ENCODE assay signal across 16 cellular contexts in the genomic region with DNA sequence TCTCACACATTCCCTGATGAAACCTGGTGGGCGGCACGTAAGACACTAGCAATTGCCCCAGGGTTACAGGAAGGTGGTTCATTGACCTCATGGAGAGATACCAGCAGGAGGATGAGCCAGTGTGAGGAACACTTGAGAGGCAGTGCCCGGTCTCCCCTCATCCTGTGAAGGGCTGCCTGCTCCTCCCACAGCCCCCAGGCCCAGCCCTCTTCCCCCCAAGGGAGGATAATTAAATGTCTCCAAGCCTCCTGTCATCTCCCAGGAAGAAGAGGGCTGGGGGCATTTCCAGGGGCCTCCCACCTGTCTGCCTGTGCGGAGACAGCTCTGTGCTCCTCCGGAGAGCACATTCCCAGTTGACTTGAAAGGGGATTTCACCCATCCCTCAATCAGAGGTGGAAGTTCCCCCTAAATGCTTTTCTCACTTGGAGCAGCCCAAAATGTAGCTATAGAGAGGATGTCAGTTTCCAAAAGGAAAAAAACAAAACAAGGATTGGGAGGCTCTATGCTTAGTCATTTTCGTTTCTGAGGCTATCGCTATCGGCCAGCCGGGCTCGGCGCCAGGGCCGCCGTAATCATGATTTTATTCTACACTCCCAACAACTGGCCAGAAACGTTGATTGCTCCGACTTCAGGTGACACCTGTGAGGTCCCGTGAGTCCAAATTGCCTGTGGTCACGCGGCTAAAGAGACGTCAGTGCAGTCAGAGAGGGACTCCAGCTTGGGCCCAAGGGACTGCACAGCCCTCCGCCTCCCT. TPM values are rescaled to one million over a fixed set of nuclear protein-coding genes. Genes with fewer than 3 reads are reported as not detected.
DNase-seq lines count a peak whose midpoint lies in the region; ATAC-seq, FAIRE-seq and TF ChIP-seq lines count a peak whose summit lies in the region.
"Had no signal": no experiment of that assay in that cellular context is flagged by ENCODE, and none has a peak within 500 bp of the region (broad histone marks: within the 10 kb centered on the region; RNA-seq: fewer than 3 reads in every experiment).

No MANE protein-coding gene starts in this region.

- ATAC-seq in Right ventricle myocardium inferior (peak; percentile 41), right cardiac atrium (peak; percentile 38 to 57), gastrocnemius medialis (no peak)
- ATAC-seq: activated naive CD8-positive, alpha-beta T cell treated with anti-CD3 and anti-CD28 coated beads, Interleukin-2, amount 50 U/mL, for 24 hours; stimulated activated naive CD8-positive, alpha-beta T cell treated with anti-CD3 and anti-CD28 coated beads, Interleukin-15, Interleukin-2, amounts not matched to agents 100 U/mL and 50 U/mL, for 24 hours had no signal

- in situ Hi-C loops in gastrocnemius medialis (cut with MboI; ENCODE audit: low sequenced_read_pairs in 4 of 4), result no loop called here

- TF ChIP-seq CTCF in astrocyte (IDR thresholded peaks at IDR 0.05; ENCODE audit: insufficient read depth, low read depth, low read length) (no peak), testis (IDR thresholded peaks at IDR 0.05) (no peak), gastrocnemius medialis (IDR thresholded peaks at IDR 0.05 in 4 of 5, conservative IDR thresholded peaks at IDR 0.05 in 1 of 5) (no peak)

- no peaks in the 10 kb centered on the region for H3K79me2 ChIP-seq in astrocyte (ENCODE audit: insufficient read depth, low read length)

- DNase-seq in Right ventricle myocardium inferior (ENCODE audit: missing footprints) (no peak), cardiac septum (ENCODE audit: low spot score) (no peak), astrocyte (ENCODE audit: low read depth) (peak; percentile 36), right cardiac atrium (peak in 2 of 3 donors; percentile 49 to 88), testis (peak; percentile 68), pons (ENCODE audit: low spot score) (no peak), gastrocnemius medialis (no peak), putamen (ENCODE audit: low spot score) (no peak)
- DNase-seq: activated B cell treated with CpG ODN at 0.5 μM for 24 hours; activated naive CD8-positive, alpha-beta T cell treated with anti-CD3 and anti-CD28 coated beads, Interleukin-2, amount 50 U/mL, for 24 hours; KBM-7; stimulated activated naive CD8-positive, alpha-beta T cell treated with anti-CD3 and anti-CD28 coated beads, Interleukin-15, Interleukin-2, amounts not matched to agents 100 U/mL and 50 U/mL, for 24 hours had no signal

- H3K27ac ChIP-seq in astrocyte (ENCODE audit: low read depth, low read length), result no peak overlapping the region
- no peak overlapping the region for H3K27ac ChIP-seq in right cardiac atrium (ENCODE audit: low read length)
- H3K27ac ChIP-seq in testis, result no peak overlapping the region
- no peak overlapping the region for H3K27ac ChIP-seq in gastrocnemius medialis

- peaks cover 5% of the 10 kb centered on the region for H3K9me3 Mint-ChIP-seq in astrocyte (ENCODE audit: unreplicated experiment)
- H3K9me3 Mint-ChIP-seq: activated B cell treated with CpG ODN at 0.5 μM for 24 hours; activated naive CD8-positive, alpha-beta T cell treated with anti-CD3 and anti-CD28 coated beads, Interleukin-2, amount 50 U/mL, for 24 hours had no signal

- FAIRE-seq in astrocyte (lab: Jason Lieb, UNC), result no peak
- FAIRE-seq: frontal cortex, GM19239, islet of Langerhans had no signal

- WGBS in right cardiac atrium, result 37% methylated on average over 20 of the region's 20 CpGs
- WGBS in testis, 2 donors, result 48 to 69% methylated on average over 6 to 20 of the region's 20 CpGs

- intact Hi-C loops in Right ventricle myocardium inferior (cut with DNase I), result no loop called here
- intact Hi-C loops in cardiac septum (cut with DNase I), result no loop called here
- intact Hi-C loops in right cardiac atrium (cut with DNase I), result no loop called here
- intact Hi-C loops in testis (cut with DNase I; ENCODE audit: low total_unique reads), result no loop called here
- intact Hi-C loops in gastrocnemius medialis (cut with DNase I; ENCODE audit: low total_unique reads), result no loop called here

- no peak overlapping the region for H3K9ac ChIP-seq in astrocyte (ENCODE audit: low read length)

- no peak overlapping the region for H3K27ac Mint-ChIP-seq in astrocyte (ENCODE audit: unreplicated experiment)
- H3K27ac Mint-ChIP-seq: activated B cell treated with CpG ODN at 0.5 μM for 24 hours; activated naive CD8-positive, alpha-beta T cell treated with anti-CD3 and anti-CD28 coated beads, Interleukin-2, amount 50 U/mL, for 24 hours had no signal

- peak overlapping the region; percentile 62 for H3K4me2 ChIP-seq in astrocyte (ENCODE audit: low read length)

- H2AFZ ChIP-seq in astrocyte (ENCODE audit: low read depth, low read length), result peak overlapping the region; percentile 47

- peaks cover 57% of the 10 kb centered on the region for H3K27me3 Mint-ChIP-seq in astrocyte (ENCODE audit: low read depth, unreplicated experiment)

- H3K9me3 ChIP-seq in astrocyte (ENCODE audit: insufficient read depth, low read depth, low read length), result no peaks in the 10 kb centered on the region
- no peaks in the 10 kb centered on the region for H3K9me3 ChIP-seq in right cardiac atrium (ENCODE audit: control insufficient read depth, low read length)
- H3K9me3 ChIP-seq in testis, result no peaks in the 10 kb centered on the region
- no peaks in the 10 kb centered on the region for H3K9me3 ChIP-seq in gastrocnemius medialis

- H3K4me3 ChIP-seq in astrocyte (ENCODE audit: insufficient read depth, low read depth, low read length) (no peak overlapping the region), right cardiac atrium (ENCODE audit: low read length) (no peak overlapping the region), testis (no peak overlapping the region), gastrocnemius medialis (no peak overlapping the region)

- H4K20me1 ChIP-seq in astrocyte (ENCODE audit: insufficient read depth, low read length), result no peaks in the 10 kb centered on the region

- H3K27me3 ChIP-seq in astrocyte (ENCODE audit: insufficient read depth, low read length) (no peaks in the 10 kb centered on the region), right cardiac atrium (ENCODE audit: control insufficient read depth, insufficient read depth) (no peaks in the 10 kb centered on the region), testis (no peaks in the 10 kb centered on the region), gastrocnemius medialis (peaks cover 0 to 5% (median under 1%) of the 10 kb centered on the region in 3 donors)

- H3K4me1 ChIP-seq in astrocyte (ENCODE audit: insufficient read depth, low read length) (peaks cover 4% of the 10 kb centered on the region), right cardiac atrium (ENCODE audit: control insufficient read depth, insufficient read depth, low read length) (no peaks in the 10 kb centered on the region), testis (no peaks in the 10 kb centered on the region), gastrocnemius medialis (no peaks in the 10 kb centered on the region)

- no peaks in the 10 kb centered on the region for H3K4me1 Mint-ChIP-seq in astrocyte (ENCODE audit: low read depth, unreplicated experiment)
- H3K4me1 Mint-ChIP-seq: activated B cell treated with CpG ODN at 0.5 μM for 24 hours; activated naive CD8-positive, alpha-beta T cell treated with anti-CD3 and anti-CD28 coated beads, Interleukin-2, amount 50 U/mL, for 24 hours had no signal

- H3K36me3 ChIP-seq in astrocyte (ENCODE audit: insufficient read depth, low read length) (no peaks in the 10 kb centered on the region), testis (ENCODE audit: low read depth, missing control alignments) (no peaks in the 10 kb centered on the region), gastrocnemius medialis (no peaks in the 10 kb centered on the region)

- H3K4me3 Mint-ChIP-seq in astrocyte (ENCODE audit: unreplicated experiment), result no peak overlapping the region
- H3K4me3 Mint-ChIP-seq: activated B cell treated with CpG ODN at 0.5 μM for 24 hours; activated naive CD8-positive, alpha-beta T cell treated with anti-CD3 and anti-CD28 coated beads, Interleukin-2, amount 50 U/mL, for 24 hours had no signal

- H3K36me3 Mint-ChIP-seq in astrocyte (ENCODE audit: low read depth, unreplicated experiment), result peaks cover 2% of the 10 kb centered on the region

- no peak for TF ChIP-seq POLR2A in testis (IDR thresholded peaks at IDR 0.05)
- TF ChIP-seq POLR2A in gastrocnemius medialis (IDR thresholded peaks at IDR 0.05), result no peak

RNA-seq across cellular contexts. Expression of a gene that starts 7.1 kb away (rescaled TPM):
- total RNA-seq in Right ventricle myocardium inferior (0.24 TPM), cardiac septum (0.27 TPM), astrocyte (0.19 and 1.6 TPM in 2 replicates), right cardiac atrium (under 1 TPM; 0.45 to 0.76 (median 0.58) TPM), testis (under 1 TPM; 0.19 to 0.63 TPM), gastrocnemius medialis (not detected)
- polyA plus RNA-seq in right cardiac atrium (0.52 TPM), testis (ENCODE audit: insufficient read depth, low read depth, low replicate concordance) (0.70 TPM)
- total RNA-seq: activated B cell treated with CpG ODN at 0.5 μM for 24 hours had no signal
- polyA plus RNA-seq: BJ had no signal

Comparison
In these comparisons a context has a peak if more than half of its experiments do, and no peak if none do; other contexts are left out.
1. DNase-seq: peak in astrocyte (single experiment), right cardiac atrium (2 of 3) and testis (single experiment); none in Right ventricle myocardium inferior (single experiment), cardiac septum (single experiment), pons (single experiment), gastrocnemius medialis (0 of 2) and putamen (single experiment).
2. ATAC-seq: peak in Right ventricle myocardium inferior (single experiment) and right cardiac atrium (2 of 2); none in gastrocnemius medialis (0 of 2).